29 cellular contexts compared by ENCODE assay signal in the genomic region with DNA sequence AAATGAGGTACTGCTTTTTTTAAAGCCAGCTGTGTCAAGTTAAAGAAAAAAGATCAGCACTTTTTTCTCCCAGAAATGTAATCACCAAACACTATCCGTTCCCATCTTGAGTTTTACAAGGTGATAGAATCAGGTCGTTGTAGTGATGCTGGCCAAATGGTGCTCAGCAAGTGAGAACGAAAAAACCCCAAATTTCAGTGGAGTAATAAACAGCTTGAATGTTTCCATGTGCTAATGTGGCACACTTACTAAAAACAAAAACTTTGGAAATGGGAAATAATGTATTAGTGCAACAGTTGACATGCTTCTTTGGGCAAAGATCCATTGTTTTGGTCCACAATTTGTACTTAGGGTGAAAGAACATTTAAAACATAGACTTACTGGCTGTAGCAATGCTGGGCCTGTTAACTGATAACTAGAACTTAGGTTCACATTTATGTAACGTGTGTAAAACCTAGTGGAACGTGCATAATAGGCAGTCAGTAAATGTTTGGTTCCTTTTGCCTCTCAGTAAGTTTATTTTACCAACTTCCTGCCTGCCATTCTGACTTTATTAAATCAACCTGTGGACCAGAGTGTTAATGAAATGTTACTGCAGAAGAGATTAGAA. TPM values are rescaled to one million over a fixed set of nuclear protein-coding genes. Genes with fewer than 3 reads are reported as not detected.
"Had no signal": no experiment of that assay in that cellular context is flagged by ENCODE, and none has a peak within 500 bp of the region (broad histone marks: within the 10 kb centered on the region; RNA-seq: fewer than 3 reads in every experiment).

No MANE protein-coding gene starts in this region.

- H3K27ac ChIP-seq: adrenal gland, SK-N-MC, WERI-Rb-1 had no signal

- H3K4me1 ChIP-seq: adrenal gland had no signal

- H3K9me3 ChIP-seq: adrenal gland had no signal

- H3K4me1 Mint-ChIP-seq: activated CD4-positive, alpha-beta T cell treated with anti-CD3 and anti-CD28 coated beads for 36 hours; activated naive CD4-positive, alpha-beta T cell treated with anti-CD3 and anti-CD28 coated beads, Interleukin-2, amount 10 ng/mL, durations not matched to agents 7 days and 5 days had no signal

- DNase-seq: activated CD4-positive, alpha-beta T cell treated with anti-CD3 and anti-CD28 coated beads for 36 hours; activated CD8-positive, alpha-beta memory T cell treated with anti-CD3 and anti-CD28 coated beads, Interleukin-2, amount 50 U/mL, for 4 hours; activated CD8-positive, alpha-beta T cell treated with anti-CD3 and anti-CD28 coated beads for 36 hours; activated gamma-delta T cell treated with Interleukin-2 at 50 U/mL for 16 hours; activated naive CD4-positive, alpha-beta T cell treated with anti-CD3 and anti-CD28 coated beads, Interleukin-2, amount 10 ng/mL, durations not matched to agents 7 days and 5 days; activated naive CD8-positive, alpha-beta T cell treated with anti-CD3 and anti-CD28 coated beads, Interleukin-2, amount 10 ng/mL, durations not matched to agents 7 days and 5 days; activated T-cell treated with anti-CD3 and anti-CD28 coated beads, Interleukin-2, amount 50 U/mL, for 72 hours; adrenal gland; anterior cingulate cortex; Karpas-422; NCI-H1105 treated with DMSO at 0.1 percent for 48 hours; NCI-H1436 treated with DMSO at 0.1 percent for 48 hours; NCI-H187 treated with DMSO at 0.1 percent for 48 hours; NCI-H2107; NCI-H2171 treated with DMSO at 0.1 percent for 48 hours; NCI-H226; NCI-H526; NK-92 treated with Interleukin-12 subunit alpha and Interleukin-12 subunit beta, amount 100 ng/mL, for 24 hours; OCI-M1; RPMI8226; T-helper 1 cell; WERI-Rb-1 had no signal

- H3K27me3 ChIP-seq: adrenal gland had no signal

- H3K36me3 ChIP-seq: adrenal gland had no signal

- H3K4me3 ChIP-seq: adrenal gland, SK-N-MC had no signal

- H3K9me3 Mint-ChIP-seq: activated CD8-positive, alpha-beta T cell treated with anti-CD3 and anti-CD28 coated beads for 36 hours; activated naive CD4-positive, alpha-beta T cell treated with anti-CD3 and anti-CD28 coated beads, Interleukin-2, amount 10 ng/mL, durations not matched to agents 7 days and 5 days; activated naive CD8-positive, alpha-beta T cell treated with anti-CD3 and anti-CD28 coated beads, Interleukin-2, amount 10 ng/mL, durations not matched to agents 7 days and 5 days; activated T-cell treated with anti-CD3 and anti-CD28 coated beads, Interleukin-2, amount 50 U/mL, for 72 hours; activated T-helper 2 cell treated with anti-CD3 and anti-CD28 coated beads, Interferon-gamma antibody, Interleukin-2, Interleukin-4, amounts not matched to agents 10 μg/mL and 5 μg/mL and 100 μg/mL, durations not matched to agents 14 hours and 24 hours and 36 hours had no signal

- ATAC-seq: activated CD4-positive, alpha-beta T cell treated with anti-CD3 and anti-CD28 coated beads for 36 hours; activated CD8-positive, alpha-beta T cell treated with anti-CD3 and anti-CD28 coated beads for 36 hours; activated T-cell treated with anti-CD3 and anti-CD28 coated beads, Interleukin-2, amount 50 U/mL, for 72 hours; Panc1; Right ventricle myocardium inferior had no signal

- H3K4me3 Mint-ChIP-seq: activated CD4-positive, alpha-beta T cell treated with anti-CD3 and anti-CD28 coated beads for 36 hours; activated CD8-positive, alpha-beta T cell treated with anti-CD3 and anti-CD28 coated beads for 36 hours; activated naive CD4-positive, alpha-beta T cell treated with anti-CD3 and anti-CD28 coated beads, Interleukin-2, amount 10 ng/mL, durations not matched to agents 7 days and 5 days; activated naive CD8-positive, alpha-beta T cell treated with anti-CD3 and anti-CD28 coated beads, Interleukin-2, amount 10 ng/mL, durations not matched to agents 7 days and 5 days; activated T-cell treated with anti-CD3 and anti-CD28 coated beads, Interleukin-2, amount 50 U/mL, for 72 hours had no signal

- H3K27ac Mint-ChIP-seq: activated CD4-positive, alpha-beta T cell treated with anti-CD3 and anti-CD28 coated beads for 36 hours; activated CD8-positive, alpha-beta T cell treated with anti-CD3 and anti-CD28 coated beads for 36 hours; activated naive CD4-positive, alpha-beta T cell treated with anti-CD3 and anti-CD28 coated beads, Interleukin-2, amount 10 ng/mL, durations not matched to agents 7 days and 5 days; activated naive CD8-positive, alpha-beta T cell treated with anti-CD3 and anti-CD28 coated beads, Interleukin-2, amount 10 ng/mL, durations not matched to agents 7 days and 5 days; activated T-cell treated with anti-CD3 and anti-CD28 coated beads, Interleukin-2, amount 50 U/mL, for 72 hours; activated T-helper 2 cell treated with anti-CD3 and anti-CD28 coated beads, Interferon-gamma antibody, Interleukin-2, Interleukin-4, amounts not matched to agents 10 μg/mL and 5 μg/mL and 100 μg/mL, durations not matched to agents 14 hours and 24 hours and 36 hours had no signal

RNA-seq across cellular contexts. Expression of a gene that starts 15.4 kb away (rescaled TPM):
- total RNA-seq: activated CD4-positive, alpha-beta T cell treated with anti-CD3 and anti-CD28 coated beads for 36 hours; activated CD8-positive, alpha-beta T cell treated with anti-CD3 and anti-CD28 coated beads for 36 hours; activated naive CD8-positive, alpha-beta T cell treated with anti-CD3 and anti-CD28 coated beads, Interleukin-2, amount 10 ng/mL, durations not matched to agents 7 days and 5 days; activated T-cell treated with anti-CD3 and anti-CD28 coated beads, Interleukin-2, amount 50 U/mL, for 72 hours; activated T-helper 2 cell treated with anti-CD3 and anti-CD28 coated beads, Interferon-gamma antibody, Interleukin-2, Interleukin-4, amounts not matched to agents 10 μg/mL and 5 μg/mL and 100 μg/mL, durations not matched to agents 14 hours and 24 hours and 36 hours; adrenal gland; cardiac septum; NCI-H460; Right ventricle myocardium inferior; T-helper 2 cell treated with Interferon-gamma antibody and Interleukin-4, amounts not matched to agents 100 ng/mL and 5 ng/mL, for 36 hours had no signal
